In genomic region chr11:73294604-73295003, GRCh38 we compare ENCODE assay signal across 25 cellular contexts. TPM values are rescaled to one million over a fixed set of nuclear protein-coding genes. Genes with fewer than 3 reads are reported as not detected.
DNase-seq lines count a peak whose midpoint lies in the region; ATAC-seq, FAIRE-seq and TF ChIP-seq lines count a peak whose summit lies in the region.
"Had no signal": no experiment of that assay in that cellular context is flagged by ENCODE, and none has a peak within 500 bp of the region (broad histone marks: within the 10 kb centered on the region; RNA-seq: fewer than 3 reads in every experiment).

No MANE protein-coding gene starts in this region.

- H2AFZ ChIP-seq in IMR-90 (replicated peaks; ENCODE audit: low read length, poor library complexity) (no peak overlapping the region), K562 (ENCODE audit: low read depth, low read length) (no peak overlapping the region)

- peak overlapping the region; percentile 41; the same call in 1 of the 2 replicates for H2BK120ac ChIP-seq in IMR-90 (ENCODE audit: low read depth, low read length)

- BruUV-seq in IMR-90 (replicated peaks; lab: Mats Ljungman, UMichigan): no TSS peak
- no TSS peak for BruUV-seq in K562 (replicated peaks; lab: Mats Ljungman, UMichigan)

- H3K4ac ChIP-seq in IMR-90 (ENCODE audit: low read depth, low read length): peak overlapping the region; percentile 11; the same call in 1 of the 2 replicates

- dilution Hi-C loops in IMR-90 (cut with HindIII; ENCODE audit: low sequenced_read_pairs, unreplicated experiment): no loop called here

- TF ChIP-seq CTCF in A549 (IDR thresholded peaks at IDR 0.05): no peak
- TF ChIP-seq CTCF in IMR-90 (conservative IDR thresholded peaks at IDR 0.05; ENCODE audit: low read depth, low read length): no peak
- no peak for TF ChIP-seq CTCF in K562 (IDR thresholded peaks at IDR 0.05 in 2 of 3, conservative IDR thresholded peaks at IDR 0.05 in 1 of 3; ENCODE audit: insufficient read depth in 2 of 3, low read depth in 1 of 3, low read length in 3 of 3)
- TF ChIP-seq CTCF in omental fat pad (IDR thresholded peaks at IDR 0.05): no peak

- no peak overlapping the region for H3K23ac ChIP-seq in IMR-90 (ENCODE audit: low read depth, low read length)

- no peaks in the 10 kb centered on the region for H3K79me1 ChIP-seq in IMR-90 (ENCODE audit: low read depth in 1 of 2, low read length in 2 of 2)

- FAIRE-seq in A549 (lab: Jason Lieb, UNC) (no peak), K562 (lab: Jason Lieb, UNC) (no peak)
- FAIRE-seq: G401.6 had no signal

- no peak for DNase-seq in A549 (ENCODE audit: low read depth in 1 of 2, low spot score in 1 of 2)
- DNase-seq in IMR-90: no peak
- no peak for DNase-seq in K562 (ENCODE audit: extremely low read depth in 1 of 4, low spot score in 3 of 4)
- no peak for DNase-seq in activated CD4-positive, alpha-beta T cell treated with anti-CD3 and anti-CD28 coated beads for 4 hours
- no peak for DNase-seq in NK-92 treated with Interleukin-12 subunit alpha and Interleukin-12 subunit beta, amount 100 ng/mL, for 24 hours (lab: John Stamatoyannopoulos, UW)
- no peak for DNase-seq in omental fat pad (ENCODE audit: low spot score)
- DNase-seq: AML-193; CD4-positive, alpha-beta T cell; KG1; NCI-H146; NCI-H1930; NCI-H2107; NCI-H524; NCI-H748 treated with DMSO at 0.1 percent for 48 hours; Right ventricle myocardium superior; RPMI8226 had no signal

- H3K27ac ChIP-seq in A549: no peak overlapping the region
- H3K27ac ChIP-seq in IMR-90 (ENCODE audit: insufficient read depth, low read length): no peak overlapping the region
- H3K27ac ChIP-seq in K562 (ENCODE audit: extremely low read depth, low read depth, low read length): no peak overlapping the region
- peak overlapping the region; percentile 85 for H3K27ac ChIP-seq in mesodermal cell (ENCODE audit: low read depth, low read length, severe bottlenecking)
- H3K27ac ChIP-seq: BLaER1 treated with 17β-estradiol and CSF1 and Interleukin-3, amounts not matched to agents 10 nM and 100 nM; SJSA1 had no signal

- TF ChIP-seq EP300 in A549 (IDR thresholded peaks at IDR 0.05): no peak
- TF ChIP-seq EP300 in K562 (IDR thresholded peaks at IDR 0.05; ENCODE audit: low read length): no peak

- peak overlapping the region; percentile 84 for H2AK5ac ChIP-seq in IMR-90 (ENCODE audit: low read depth, low read length)

- ATAC-seq in A549: no peak
- no peak for ATAC-seq in IMR-90 (ENCODE audit: low read depth)
- ATAC-seq in K562: no peak
- ATAC-seq in omental fat pad (ENCODE audit: low FRiP score): no peak

- peak overlapping the region; percentile 51; the same call in 1 of the 2 replicates for H2BK20ac ChIP-seq in IMR-90 (ENCODE audit: low read depth, low read length)

- no peak overlapping the region for H2BK15ac ChIP-seq in IMR-90 (ENCODE audit: low read depth, low read length)

- H2BK5ac ChIP-seq in IMR-90 (ENCODE audit: low read depth, low read length, poor library complexity, severe bottlenecking): no peak overlapping the region

- CTCF ChIA-PET in A549 (lab: Yijun Ruan, JAX): interaction anchor here (0.6 to 25.1 kb wide), 21 partner anchors 9 to 578 kb away, joined by 3 to 527 read pairs (median 4); partner anchors contain the start of genes ARHGEF17 and P2RY6
- CTCF ChIA-PET in IMR-90 (lab: Yijun Ruan, JAX): interaction anchor here (0.6 to 1.8 kb wide), 9 partner anchors 12 to 458 kb away, joined by 3 to 8 read pairs (median 3); partner anchors contain the start of gene P2RY6
- CTCF ChIA-PET in K562 (lab: Yijun Ruan, JAX; ENCODE audit: low intra/inter-chr PET ratio): interaction anchor here (2.2 to 2.3 kb wide), 2 partner anchors 41 to 99 kb away, joined by 7 to 30 read pairs; no protein-coding TSS in a partner anchor

- H3K9me3 ChIP-seq in A549 (no peaks in the 10 kb centered on the region), IMR-90 (ENCODE audit: control insufficient read depth, insufficient read depth, low read length) (no peaks in the 10 kb centered on the region), K562 (replicated peaks; ENCODE audit: control insufficient read depth, insufficient read depth, low read depth, low read length) (no peaks in the 10 kb centered on the region), mesodermal cell (ENCODE audit: control insufficient read depth, low read length) (no peaks in the 10 kb centered on the region)
- H3K9me3 ChIP-seq: BLaER1 treated with 17β-estradiol and CSF1 and Interleukin-3, amounts not matched to agents 10 nM and 100 nM; HAP-1; MG63; SJSA1 had no signal

- in situ Hi-C loops in IMR-90 (cut with MboI; ENCODE audit: low sequenced_read_pairs): loop anchor here (5.0 kb wide), 1 partner anchor 43 kb away; no protein-coding TSS in a partner anchor
- in situ Hi-C loops in K562 (cut with MboI): loop anchor here (5.0 kb wide), 2 partner anchors 43 to 107 kb away; no protein-coding TSS in a partner anchor

- H3K27me3 ChIP-seq in IMR-90 (ENCODE audit: control insufficient read depth, insufficient read depth, low read length) (no peaks in the 10 kb centered on the region), K562 (ENCODE audit: control insufficient read depth in 2 of 2, insufficient read depth in 2 of 2, low read length in 2 of 2) (peaks cover 21 to 29% of the 10 kb centered on the region in 2 experiments; a peak in 4 of 5 replicates)
- H3K27me3 ChIP-seq: BLaER1 treated with 17β-estradiol and CSF1 and Interleukin-3, amounts not matched to agents 10 nM and 100 nM; MG63; SJSA1 had no signal

- peaks cover 12% of the 10 kb centered on the region for H3K4me1 ChIP-seq in A549
- peaks cover 1% of the 10 kb centered on the region; the same call in 1 of the 2 replicates for H3K4me1 ChIP-seq in IMR-90 (ENCODE audit: control insufficient read depth, insufficient read depth, low read length)
- H3K4me1 ChIP-seq in K562 (replicated peaks in 1 of 2; ENCODE audit: control insufficient read depth in 2 of 2, insufficient read depth in 2 of 2, low read length in 2 of 2): peaks cover 0 to 10% of the 10 kb centered on the region in 2 experiments; a peak in 2 of 5 replicates
- H3K4me1 ChIP-seq in mesodermal cell (ENCODE audit: control insufficient read depth, insufficient read depth, low read length, poor library complexity, severe bottlenecking): peaks cover 17% of the 10 kb centered on the region
- H3K4me1 ChIP-seq: HAP-1 had no signal

- H4K5ac ChIP-seq in IMR-90 (ENCODE audit: low read depth, low read length): no peak overlapping the region

- H3K36me3 ChIP-seq in IMR-90 (ENCODE audit: control insufficient read depth, insufficient read depth, low read length) (no peaks in the 10 kb centered on the region), K562 (ENCODE audit: control insufficient read depth, insufficient read depth, low read length) (no peaks in the 10 kb centered on the region), mesodermal cell (ENCODE audit: control insufficient read depth, insufficient read depth, low read length) (no peaks in the 10 kb centered on the region)
- H3K36me3 ChIP-seq: BLaER1 treated with 17β-estradiol and CSF1 and Interleukin-3, amounts not matched to agents 10 nM and 100 nM; HAP-1; SJSA1 had no signal

- H3K9ac ChIP-seq in IMR-90 (ENCODE audit: low read depth, low read length): no peak overlapping the region
- no peak overlapping the region for H3K9ac ChIP-seq in K562 (ENCODE audit: insufficient read depth in 1 of 2, low read depth in 2 of 2, low read length in 2 of 2)

- H3K79me2 ChIP-seq in K562 (ENCODE audit: control insufficient read depth, insufficient read depth, low read length): no peaks in the 10 kb centered on the region

- no peak for TF ChIP-seq POLR2A in A549 (IDR thresholded peaks at IDR 0.05; ENCODE audit: low read length)
- no peak for TF ChIP-seq POLR2A in IMR-90 (IDR thresholded peaks at IDR 0.05; ENCODE audit: low read depth, low read length)
- TF ChIP-seq POLR2A in K562 (conservative IDR thresholded peaks at IDR 0.05): no peak

- H3K4me2 ChIP-seq in A549 (peak overlapping the region; percentile 13; the same call in 1 of the 3 replicates), IMR-90 (ENCODE audit: low read depth, low read length) (no peak overlapping the region), K562 (ENCODE audit: insufficient read depth, low read length) (no peak overlapping the region)

- no peak overlapping the region for H3K18ac ChIP-seq in IMR-90 (ENCODE audit: low read depth, low read length)

- no peak overlapping the region for H3K14ac ChIP-seq in IMR-90 (replicated peaks; ENCODE audit: low read depth, low read length)

- H3K9me1 ChIP-seq in IMR-90 (ENCODE audit: insufficient read depth, low read length): peaks cover 12% of the 10 kb centered on the region
- H3K9me1 ChIP-seq in K562 (ENCODE audit: control insufficient read depth, insufficient read depth, low read length): no peaks in the 10 kb centered on the region

- intact Hi-C loops in IMR-90 (cut with micrococcal nuclease): loop anchor here (1.0 kb wide), 2 partner anchors 41 to 99 kb away; no protein-coding TSS in a partner anchor
- intact Hi-C loops in K562 (cut with micrococcal nuclease): loop anchor here (2.0 kb wide), 1 partner anchor 40 kb away; no protein-coding TSS in a partner anchor

- H3K4me3 ChIP-seq in A549 (no peak overlapping the region), IMR-90 (ENCODE audit: insufficient read depth, low read depth, low read length) (no peak overlapping the region), K562 (no peak overlapping the region), mesodermal cell (ENCODE audit: extremely low read depth, insufficient read depth, low read length, poor library complexity, severe bottlenecking) (no peak overlapping the region)
- H3K4me3 ChIP-seq: BLaER1 treated with 17β-estradiol and CSF1 and Interleukin-3, amounts not matched to agents 10 nM and 100 nM; GM12878; HAP-1; MG63; SJSA1 had no signal

- POLR2A ChIA-PET in A549 (lab: Yijun Ruan, JAX): no interaction called here
- POLR2A ChIA-PET in IMR-90 (lab: Charles Lee; ENCODE audit: unreplicated experiment): no interaction called here
- POLR2A ChIA-PET in K562 (lab: Yijun Ruan, JAX): no interaction called here

- no peak overlapping the region for H2AK9ac ChIP-seq in IMR-90 (replicated peaks; ENCODE audit: low read depth, low read length, poor library complexity)

- H3K56ac ChIP-seq in IMR-90 (ENCODE audit: extremely low read depth, insufficient read depth, low read length): no peak overlapping the region

- H4K91ac ChIP-seq in IMR-90 (ENCODE audit: insufficient read depth, low read depth, low read length): no peak overlapping the region; the same call in 1 of the 2 replicates

- TF ChIP-seq RAD21 in A549 (conservative IDR thresholded peaks at IDR 0.05 in 1 of 2, IDR thresholded peaks at IDR 0.05 in 1 of 2) (no peak), IMR-90 (IDR thresholded peaks at IDR 0.05; ENCODE audit: low read length) (no peak), K562 (CRISPR knock-in tag; conservative IDR thresholded peaks at IDR 0.05 in 1 of 2, IDR thresholded peaks at IDR 0.05 in 1 of 2) (no peak)

- no peaks in the 10 kb centered on the region for H4K20me1 ChIP-seq in IMR-90 (ENCODE audit: insufficient read depth, low read length)
- H4K20me1 ChIP-seq in K562 (replicated peaks; ENCODE audit: control insufficient read depth, insufficient read depth, low read length): peaks cover 9% of the 10 kb centered on the region
- H4K20me1 ChIP-seq: BLaER1 treated with 17β-estradiol and CSF1 and Interleukin-3, amounts not matched to agents 10 nM and 100 nM had no signal

- H4K8ac ChIP-seq in IMR-90 (ENCODE audit: low read depth in 2 of 2, low read length in 2 of 2): 0 out of 4 replicates have a peak overlapping the region, but pooled peaks of 1 of the 2 experiments have one; percentile 6

RNA-seq across cellular contexts. Expression of gene ARHGEF17, which starts 13.5 kb away (rescaled TPM):
- polyA plus RNA-seq in A549 (2011; rRNA removed) (7.0 and 11.0 TPM in 2 replicates), A549 (2017; fragmentation: RNase III; extraction: RNeasy Plus Mini Kit Qiagen cat#74134 plus additional on column Dnase treatment) (16.2 to 19.2 TPM (median 16.9 TPM) in 3 replicates), IMR-90 (2012; rRNA removed) (97.7 and 128 TPM in 2 replicates), K562 (2011; rRNA removed) (0.68 and 1.2 TPM in 2 replicates), K562 (2014; fragmentation: Illumina TruSeq; extraction: Trizol) (0.10 and 0.17 TPM in 2 replicates), K562 (2014; fragmentation: Nextera tagmentation; extraction: Ambion mirVana) (not detected), K562 (2014; rRNA removed) (0.09 and 0.17 TPM in 2 replicates)
- 15.3 and 21.1 TPM in 2 replicates for polyA plus RNA-seq in A549 (2012; cell fraction: cytosol; rRNA removed)
- 105 and 156 TPM in 2 replicates for polyA plus RNA-seq in A549 (2012; cell fraction: nucleus; rRNA removed)
- polyA minus RNA-seq in A549 (2011; rRNA and poly(A)+ RNA removed): 12.0 and 17.3 TPM in 2 replicates
- total RNA-seq in IMR-90 (2012; rRNA removed) (19.4 and 21.7 TPM in 2 replicates), K562 (2014; rRNA removed) (0.09 and 0.20 TPM in 2 replicates), K562 (2014; rRNA removed; fragmentation: Illumina TruSeq; extraction: Trizol) (0.03 and 0.07 TPM in 2 replicates), K562 (2015; rRNA removed; fragmentation: Illumina TruSeq; extraction: Trizol) (0.04 and 0.23 TPM in 2 replicates), K562 (2021) (0.29 and 0.53 TPM in 2 replicates), omental fat pad (10 to 100 TPM; 27.3 to 80.7 (median 31.9) TPM)
- polyA plus RNA-seq in IMR-90 (2012; cell fraction: cytosol; rRNA removed): 30.1 and 51.0 TPM in 2 replicates
- 388 and 880 TPM in 2 replicates for polyA plus RNA-seq in IMR-90 (2012; cell fraction: nucleus; rRNA removed; ENCODE audit: low replicate concordance)
- 0.55 and 6.0 TPM in 2 replicates for total RNA-seq in K562 (2011; cell fraction: chromatin; rRNA removed; ENCODE audit: low replicate concordance)
- 2.4 and 4.8 TPM in 2 replicates for total RNA-seq in K562 (2011; cell fraction: nucleolus; rRNA removed)
- 1.3 and 1.6 TPM in 2 replicates for total RNA-seq in K562 (2011; cell fraction: nucleoplasm; rRNA removed)
- polyA plus RNA-seq in K562 (2011; cell fraction: cytosol; rRNA removed): 0.96 and 2.9 TPM in 2 replicates
- 5.2 and 8.3 TPM in 2 replicates for polyA plus RNA-seq in K562 (2011; cell fraction: nucleus; rRNA removed)
- polyA plus RNA-seq in K562 (2012): 0.25 and 0.31 TPM in 2 replicates
- 1.3 and 1.4 TPM in 2 replicates for polyA minus RNA-seq in K562 (2011; rRNA and poly(A)+ RNA removed)
- polyA minus RNA-seq in K562 (2011; cell fraction: cytosol; rRNA and poly(A)+ RNA removed): 0.57 and 1.4 TPM in 2 replicates
- polyA minus RNA-seq in K562 (2011; cell fraction: nucleus; rRNA and poly(A)+ RNA removed): 3.7 and 4.0 TPM in 2 replicates
- 83.9 TPM for polyA plus RNA-seq in mesodermal cell (2013, experiment 1 of 2)
- polyA plus RNA-seq in mesodermal cell (2013, experiment 2 of 2): 71.8 TPM
- total RNA-seq: CD4-positive, alpha-beta T cell had no signal

RNA-seq across cellular contexts. Expression of gene P2RY6, which starts 22.5 kb away (rescaled TPM):
- polyA plus RNA-seq in A549 (2011; rRNA removed) (6.8 and 8.4 TPM in 2 replicates), A549 (2017; fragmentation: RNase III; extraction: RNeasy Plus Mini Kit Qiagen cat#74134 plus additional on column Dnase treatment) (8.8 to 11.2 TPM (median 9.1 TPM) in 3 replicates), IMR-90 (2012; rRNA removed) (0.37 and 0.44 TPM in 2 replicates), K562 (2011; rRNA removed) (not detected in 2 replicates), K562 (2014; fragmentation: Illumina TruSeq; extraction: Trizol) (not detected in 2 replicates), K562 (2014; fragmentation: Nextera tagmentation; extraction: Ambion mirVana) (not detected), K562 (2014; rRNA removed) (not detected in 2 replicates)
- 37.8 and 59.4 TPM in 2 replicates for polyA plus RNA-seq in A549 (2012; cell fraction: cytosol; rRNA removed)
- 64.4 and 119 TPM in 2 replicates for polyA plus RNA-seq in A549 (2012; cell fraction: nucleus; rRNA removed)
- 7.6 and 11.6 TPM in 2 replicates for polyA minus RNA-seq in A549 (2011; rRNA and poly(A)+ RNA removed)
- total RNA-seq in IMR-90 (2012; rRNA removed) (under 0.01 TPM in 1 of 2 replicates, not detected in the other), K562 (2014; rRNA removed) (not detected in 2 replicates), K562 (2014; rRNA removed; fragmentation: Illumina TruSeq; extraction: Trizol) (not detected in 2 replicates), K562 (2015; rRNA removed; fragmentation: Illumina TruSeq; extraction: Trizol) (not detected in 2 replicates), K562 (2021) (not detected in 2 replicates), omental fat pad (1 to 10 TPM; 1.0 to 4.2 (median 2.4) TPM)
- 0.67 TPM in 1 of 2 replicates, not detected in the other for polyA plus RNA-seq in IMR-90 (2012; cell fraction: cytosol; rRNA removed)
- polyA plus RNA-seq in IMR-90 (2012; cell fraction: nucleus; rRNA removed; ENCODE audit: low replicate concordance): 0.45 and 1.5 TPM in 2 replicates
- total RNA-seq in K562 (2011; cell fraction: chromatin; rRNA removed; ENCODE audit: low replicate concordance): not detected in 2 replicates
- total RNA-seq in K562 (2011; cell fraction: nucleolus; rRNA removed): not detected in 2 replicates
- total RNA-seq in K562 (2011; cell fraction: nucleoplasm; rRNA removed): not detected in 2 replicates
- polyA plus RNA-seq in K562 (2011; cell fraction: cytosol; rRNA removed): not detected in 2 replicates
- not detected in 2 replicates for polyA plus RNA-seq in K562 (2011; cell fraction: nucleus; rRNA removed)
- not detected in 2 replicates for polyA plus RNA-seq in K562 (2012)
- not detected in 2 replicates for polyA minus RNA-seq in K562 (2011; rRNA and poly(A)+ RNA removed)
- not detected in 2 replicates for polyA minus RNA-seq in K562 (2011; cell fraction: cytosol; rRNA and poly(A)+ RNA removed)
- not detected in 2 replicates for polyA minus RNA-seq in K562 (2011; cell fraction: nucleus; rRNA and poly(A)+ RNA removed)
- polyA plus RNA-seq in mesodermal cell (2013, experiment 1 of 2): 2.8 TPM
- polyA plus RNA-seq in mesodermal cell (2013, experiment 2 of 2): 3.0 TPM
- total RNA-seq: A172; CD4-positive, alpha-beta T cell; HT1080; SJSA1 had no signal
